Comparison of ENCODE assay signal across 9 cellular contexts in the genomic region with DNA sequence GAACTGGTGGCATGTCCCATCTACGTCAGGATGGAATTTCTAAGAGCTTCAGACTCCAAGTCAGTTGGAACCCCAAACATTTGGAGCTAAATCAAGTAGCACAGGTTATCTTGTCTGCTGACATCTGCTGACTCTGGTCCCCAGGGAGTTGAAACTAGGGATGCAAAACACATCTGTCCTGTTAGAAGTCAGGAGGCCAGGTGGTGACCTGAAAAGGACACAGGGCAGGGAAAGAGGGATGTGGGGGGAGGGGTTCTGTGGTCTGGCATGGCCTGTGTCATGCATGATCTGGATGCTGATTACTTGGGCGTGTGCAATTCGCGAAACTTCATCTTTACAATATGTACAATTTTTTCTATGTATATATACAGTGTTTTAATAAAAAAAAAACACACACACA.
"Had no signal": no experiment of that assay in that cellular context is flagged by ENCODE, and none has a peak within 500 bp of the region (broad histone marks: within the 10 kb centered on the region; RNA-seq: fewer than 3 reads in every experiment).

No MANE protein-coding gene starts in this region.

- H3K27ac ChIP-seq: cardiac muscle cell, thoracic aorta had no signal

- H3K9me3 ChIP-seq: thoracic aorta had no signal

- H3K9me3 Mint-ChIP-seq: activated T-helper 17 cell treated with anti-CD3 and anti-CD28 coated beads, Interleukin-2, amount 50 U/mL, for 72 hours; naive thymus-derived CD4-positive, alpha-beta T cell; stimulated activated effector memory CD8-positive, alpha-beta T cell treated with anti-CD3 and anti-CD28 coated beads, Interleukin-12 subunit alpha, Interleukin-12 subunit beta, amount 100 ng/mL, for 72 hours had no signal

- H3K36me3 ChIP-seq: cardiac muscle cell, thoracic aorta had no signal

- H3K4me3 Mint-ChIP-seq: activated T-helper 17 cell treated with anti-CD3 and anti-CD28 coated beads, Interleukin-2, amount 50 U/mL, for 72 hours; naive thymus-derived CD4-positive, alpha-beta T cell; stimulated activated effector memory CD8-positive, alpha-beta T cell treated with anti-CD3 and anti-CD28 coated beads, Interleukin-12 subunit alpha, Interleukin-12 subunit beta, amount 100 ng/mL, for 72 hours had no signal

- ATAC-seq: activated T-helper 17 cell treated with anti-CD3 and anti-CD28 coated beads, Interleukin-2, amount 50 U/mL, for 72 hours; naive thymus-derived CD4-positive, alpha-beta T cell; stimulated activated effector memory CD8-positive, alpha-beta T cell treated with anti-CD3 and anti-CD28 coated beads, Interleukin-12 subunit alpha, Interleukin-12 subunit beta, amount 100 ng/mL, for 72 hours had no signal

- H3K36me3 Mint-ChIP-seq: naive thymus-derived CD4-positive, alpha-beta T cell; stimulated activated effector memory CD8-positive, alpha-beta T cell treated with anti-CD3 and anti-CD28 coated beads, Interleukin-12 subunit alpha, Interleukin-12 subunit beta, amount 100 ng/mL, for 72 hours had no signal

- H3K4me3 ChIP-seq: cardiac muscle cell, thoracic aorta had no signal

- H3K27me3 ChIP-seq: cardiac muscle cell had no signal

- DNase-seq: activated CD4-positive, alpha-beta T cell treated with anti-CD3 and anti-CD28 coated beads for 1 hour; activated CD4-positive, alpha-beta T cell treated with anti-CD3 and anti-CD28 coated beads, Interleukin-2, amount 50 U/mL, for 4 hours; activated naive CD4-positive, alpha-beta T cell treated with anti-CD3 and anti-CD28 coated beads, Interleukin-2, amount 50 U/mL, for 16 hours; naive thymus-derived CD4-positive, alpha-beta T cell; T-helper 9 cell had no signal

- H3K4me1 Mint-ChIP-seq: activated T-helper 17 cell treated with anti-CD3 and anti-CD28 coated beads, Interleukin-2, amount 50 U/mL, for 72 hours had no signal

- H3K27ac Mint-ChIP-seq: activated T-helper 17 cell treated with anti-CD3 and anti-CD28 coated beads, Interleukin-2, amount 50 U/mL, for 72 hours; naive thymus-derived CD4-positive, alpha-beta T cell; stimulated activated effector memory CD8-positive, alpha-beta T cell treated with anti-CD3 and anti-CD28 coated beads, Interleukin-12 subunit alpha, Interleukin-12 subunit beta, amount 100 ng/mL, for 72 hours had no signal
